ENCODE assay signal across 8 cellular contexts in genomic region chr17:56499799-56500388, GRCh38.
A peak's percentile ranks its signal among the peaks of the same experiment; 100 is the strongest.
DNase-seq lines count a peak whose midpoint lies in the region; ATAC-seq and TF ChIP-seq lines count a peak whose summit lies in the region.

No MANE protein-coding gene starts in this region.

- intact Hi-C loops in activated naive CD4-positive, alpha-beta T cell treated with anti-CD3 and anti-CD28 coated beads for 36 hours (cut with micrococcal nuclease) = loop anchor here (1.0 to 5.0 kb wide), 5 partner anchors 92 to 281 kb away; partner anchors contain the start of gene NOG
- intact Hi-C loops in dorsolateral prefrontal cortex (cut with DNase I) = no loop called here

- H3K4me1 Mint-ChIP-seq in activated naive CD4-positive, alpha-beta T cell treated with anti-CD3 and anti-CD28 coated beads for 36 hours (ENCODE audit: low read depth) = no peaks in the 10 kb centered on the region
- no peaks in the 10 kb centered on the region for H3K4me1 Mint-ChIP-seq in effector memory CD8-positive, alpha-beta T cell (ENCODE audit: low read depth in 2 of 2)

- no peak overlapping the region for H3K4me3 ChIP-seq in dorsolateral prefrontal cortex

- no peaks in the 10 kb centered on the region for H3K27me3 Mint-ChIP-seq in activated naive CD4-positive, alpha-beta T cell treated with anti-CD3 and anti-CD28 coated beads for 36 hours (ENCODE audit: low read depth)
- peaks cover 6 to 7% of the 10 kb centered on the region in 2 donors for H3K27me3 Mint-ChIP-seq in effector memory CD8-positive, alpha-beta T cell

- H3K27ac Mint-ChIP-seq in activated naive CD4-positive, alpha-beta T cell treated with anti-CD3 and anti-CD28 coated beads for 36 hours = no peak overlapping the region
- no peak overlapping the region for H3K27ac Mint-ChIP-seq in effector memory CD8-positive, alpha-beta T cell

- peak; percentile 64 for DNase-seq in activated naive CD4-positive, alpha-beta T cell treated with anti-CD3 and anti-CD28 coated beads for 36 hours
- DNase-seq in activated naive CD4-positive, alpha-beta T cell treated with Interleukin-2 at 50 U/mL for 16 hours = no peak
- peak; percentile 13 for DNase-seq in NCI-H82 treated with DMSO at 0.1 percent for 48 hours (lab: John Stamatoyannopoulos, UW; ENCODE audit: unreplicated experiment)
- DNase-seq in dorsolateral prefrontal cortex = no peak
- peak; percentile 4 for DNase-seq in stimulated activated CD4-positive, alpha-beta T cell treated with anti-CD3 and anti-CD28 coated beads, Interleukin-1b, Interleukin-23, amount 100 ng/mL, for 48 hours
- no peak for DNase-seq in effector memory CD8-positive, alpha-beta T cell
- DNase-seq in anterior cingulate cortex (lab: John Stamatoyannopoulos, UW) = no peak

- CTCF ChIA-PET in activated naive CD4-positive, alpha-beta T cell treated with anti-CD3 and anti-CD28 coated beads for 36 hours (lab: Charles Lee) = interaction anchor here (0.6 to 3.9 kb wide), 37 partner anchors 8 to 281 kb away, joined by 3 to 46 read pairs (median 4); no protein-coding TSS in a partner anchor

- no peak for ATAC-seq in effector memory CD8-positive, alpha-beta T cell (replicated peaks)
- no peak for ATAC-seq in HG02759 (IDR thresholded peaks at IDR 0.05; ENCODE audit: unreplicated experiment)

- no peaks in the 10 kb centered on the region for H3K9me3 Mint-ChIP-seq in activated naive CD4-positive, alpha-beta T cell treated with anti-CD3 and anti-CD28 coated beads for 36 hours
- H3K9me3 Mint-ChIP-seq in effector memory CD8-positive, alpha-beta T cell = no peaks in the 10 kb centered on the region

- no peak overlapping the region for H3K4me3 Mint-ChIP-seq in activated naive CD4-positive, alpha-beta T cell treated with anti-CD3 and anti-CD28 coated beads for 36 hours
- no peak overlapping the region for H3K4me3 Mint-ChIP-seq in effector memory CD8-positive, alpha-beta T cell

- no peaks in the 10 kb centered on the region for H3K36me3 Mint-ChIP-seq in activated naive CD4-positive, alpha-beta T cell treated with anti-CD3 and anti-CD28 coated beads for 36 hours (ENCODE audit: low read depth)
- no peaks in the 10 kb centered on the region for H3K36me3 Mint-ChIP-seq in effector memory CD8-positive, alpha-beta T cell (ENCODE audit: insufficient read depth)

- H3K27ac ChIP-seq in dorsolateral prefrontal cortex = no peak overlapping the region

- H3K27me3 ChIP-seq in dorsolateral prefrontal cortex = no peaks in the 10 kb centered on the region

- peak in 45 of 56 donors; percentile 11 to 59 (median 34) for TF ChIP-seq CTCF in dorsolateral prefrontal cortex (IDR thresholded peaks at IDR 0.05 in 54 of 56, conservative IDR thresholded peaks at IDR 0.05 in 2 of 56; ENCODE audit: low read depth in 1 of 56, partially characterized antibody in 56 of 56)

Comparison
In these comparisons a context has a peak if more than half of its experiments do, and no peak if none do; other contexts are left out.
1. DNase-seq: peak in activated naive CD4-positive, alpha-beta T cell treated with anti-CD3 and anti-CD28 coated beads for 36 hours (single experiment), NCI-H82 treated with DMSO at 0.1 percent for 48 hours (single experiment) and stimulated activated CD4-positive, alpha-beta T cell treated with anti-CD3 and anti-CD28 coated beads, Interleukin-1b, Interleukin-23, amount 100 ng/mL, for 48 hours (single experiment); none in activated naive CD4-positive, alpha-beta T cell treated with Interleukin-2 at 50 U/mL for 16 hours (single experiment), dorsolateral prefrontal cortex (0 of 10), effector memory CD8-positive, alpha-beta T cell (0 of 3) and anterior cingulate cortex (0 of 58).